1 cellular context compared by ENCODE assay signal in the genomic region with DNA sequence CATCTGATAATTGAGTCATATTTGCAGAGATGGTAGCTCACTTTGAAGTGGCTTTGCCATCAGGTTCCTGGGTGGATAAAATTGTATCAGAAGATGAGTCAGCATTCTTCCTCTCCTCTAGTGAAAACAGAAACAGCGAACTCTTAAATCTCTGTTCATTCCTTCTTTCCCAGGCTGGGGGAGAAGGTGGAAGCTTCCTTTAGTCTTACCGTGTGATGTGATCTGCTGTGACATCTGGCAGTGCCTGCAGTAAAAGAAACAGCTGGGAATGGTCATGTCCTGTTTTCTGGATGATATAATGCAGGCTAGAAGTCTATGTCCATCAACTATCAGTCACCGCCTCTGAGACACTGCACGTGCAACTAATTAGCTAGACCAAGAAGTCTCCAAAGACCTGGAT.
TF ChIP-seq lines count a peak whose summit lies in the region.

No MANE protein-coding gene starts in this region.

TF ChIP-seq in HepG2, 621 proteins besides CTCF, POLR2A, EP300 and RAD21 (continued from another document):
- no peak for TF ChIP-seq ZNF710 (CRISPR knock-in tag; IDR thresholded peaks at IDR 0.05; ENCODE audit: borderline replicate concordance)
- no peak for TF ChIP-seq ZNF772 (CRISPR knock-in tag; IDR thresholded peaks at IDR 0.05)
- no peak for TF ChIP-seq SP4 (CRISPR knock-in tag; IDR thresholded peaks at IDR 0.05)
- TF ChIP-seq KDM3A (CRISPR knock-in tag; IDR thresholded peaks at IDR 0.05; ENCODE audit: low read depth), result no peak
- TF ChIP-seq KLF16 (CRISPR knock-in tag; IDR thresholded peaks at IDR 0.05), result no peak
- TF ChIP-seq ZNF232 (CRISPR knock-in tag; IDR thresholded peaks at IDR 0.05; ENCODE audit: borderline replicate concordance), result no peak
- TF ChIP-seq SMAD9 (CRISPR knock-in tag; IDR thresholded peaks at IDR 0.05), result no peak
- TF ChIP-seq MAFF (IDR thresholded peaks at IDR 0.05; ENCODE audit: low read depth, low read length), result peak; percentile 76
- no peak for TF ChIP-seq KAT7 (CRISPR knock-in tag; IDR thresholded peaks at IDR 0.05; ENCODE audit: borderline replicate concordance)
- TF ChIP-seq POLR2AphosphoS5 (IDR thresholded peaks at IDR 0.05; ENCODE audit: low read depth, low read length), result no peak
